10 cellular contexts compared by ENCODE assay signal in genomic region chr4:6199344-6199921, GRCh38. TPM values are rescaled to one million over a fixed set of nuclear protein-coding genes. Genes with fewer than 3 reads are reported as not detected.
DNase-seq lines count a peak whose midpoint lies in the region; ATAC-seq lines count a peak whose summit lies in the region.
"Had no signal": no experiment of that assay in that cellular context is flagged by ENCODE, and none has a peak within 500 bp of the region (broad histone marks: within the 10 kb centered on the region; RNA-seq: fewer than 3 reads in every experiment).

No MANE protein-coding gene starts in this region.

- H3K4me3 ChIP-seq in thymus (ENCODE audit: low read length), result peak overlapping the region; percentile 56
- H3K4me3 ChIP-seq: SJSA1 had no signal

- WGBS in thymus, result 6% methylated on average over 60 of the region's 60 CpGs

- DNase-seq in activated T-cell treated with anti-CD3 and anti-CD28 coated beads for 48 hours (ENCODE audit: low read depth) (peak; percentile 16), activated T-cell treated with anti-CD3 and anti-CD28 coated beads for 4 hours (no peak), iPS-NIHi11 (ENCODE audit: low spot score) (peak; percentile 39), putamen (ENCODE audit: low spot score) (no peak)
- DNase-seq in activated CD8-positive, alpha-beta memory T cell treated with anti-CD3 and anti-CD28 coated beads, Interleukin-2, amount 50 U/mL, for 4 hours, result peak; percentile 55

- no peaks in the 10 kb centered on the region for H3K36me3 ChIP-seq in thymus (ENCODE audit: control insufficient read depth, insufficient read depth)
- H3K36me3 ChIP-seq: SJSA1 had no signal

- no peak overlapping the region for H3K27ac ChIP-seq in thymus (ENCODE audit: low read depth)
- H3K27ac ChIP-seq: parathyroid adenoma, SJSA1 had no signal

- H3K9me3 ChIP-seq in thymus (ENCODE audit: control insufficient read depth), result no peaks in the 10 kb centered on the region
- H3K9me3 ChIP-seq: SJSA1 had no signal

- H3K27me3 ChIP-seq in thymus (ENCODE audit: control insufficient read depth, insufficient read depth), result peaks cover 25% of the 10 kb centered on the region

- no peak for ATAC-seq in GM21447 (IDR thresholded peaks at IDR 0.05; ENCODE audit: unreplicated experiment)
- ATAC-seq in GM19463 (IDR thresholded peaks at IDR 0.05; ENCODE audit: unreplicated experiment), result no peak

- no peaks in the 10 kb centered on the region for H3K4me1 ChIP-seq in thymus (ENCODE audit: control insufficient read depth, insufficient read depth, low read length)
- H3K4me1 ChIP-seq: parathyroid adenoma had no signal

RNA-seq across cellular contexts. Expression of gene JAKMIP1, which starts 0.9 kb away (rescaled TPM):
- 1.5 TPM for polyA plus RNA-seq in thymus

Comparison
In these comparisons a context has a peak if more than half of its experiments do, and no peak if none do; other contexts are left out.
1. DNase-seq: peak in activated T-cell treated with anti-CD3 and anti-CD28 coated beads for 48 hours (single experiment), activated CD8-positive, alpha-beta memory T cell treated with anti-CD3 and anti-CD28 coated beads, Interleukin-2, amount 50 U/mL, for 4 hours (single experiment) and iPS-NIHi11 (single experiment); none in activated T-cell treated with anti-CD3 and anti-CD28 coated beads for 4 hours (single experiment) and putamen (single experiment).